Comparison of ENCODE assay signal across 9 cellular contexts in the genomic region with DNA sequence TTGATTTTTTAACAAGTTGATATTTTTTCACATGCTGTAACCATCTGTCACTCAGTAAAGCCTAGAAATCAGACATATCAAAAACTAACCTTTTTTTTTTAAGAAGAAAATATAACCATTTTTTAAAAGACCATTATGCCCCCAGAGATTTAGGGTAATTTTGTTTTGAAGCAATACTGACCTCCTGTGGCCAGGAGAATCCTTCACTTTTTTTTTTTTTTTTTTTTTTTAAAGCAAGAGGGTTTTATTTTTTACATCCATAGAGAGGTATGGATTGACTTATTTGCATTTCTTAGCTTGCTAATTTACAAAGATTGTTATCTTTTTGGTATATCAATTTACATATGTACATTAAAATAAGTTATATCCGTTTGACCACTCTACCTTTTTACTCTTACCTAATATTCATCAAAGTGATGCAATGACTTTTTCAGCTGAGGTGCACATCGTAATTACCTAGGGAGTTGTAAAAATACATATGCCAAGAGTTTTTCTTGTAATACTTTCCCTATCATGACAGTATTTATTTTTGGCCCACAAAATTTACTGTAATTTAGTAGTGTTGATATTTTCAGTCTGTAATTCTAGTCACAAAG.
DNase-seq lines count a peak whose midpoint lies in the region; ATAC-seq and TF ChIP-seq lines count a peak whose summit lies in the region.
"Had no signal": no experiment of that assay in that cellular context is flagged by ENCODE, and none has a peak within 500 bp of the region (broad histone marks: within the 10 kb centered on the region; RNA-seq: fewer than 3 reads in every experiment).

No MANE protein-coding gene starts in this region.

- no peak for TF ChIP-seq POLR2A in suprapubic skin (IDR thresholded peaks at IDR 0.05)

- TF ChIP-seq EP300 in suprapubic skin (IDR thresholded peaks at IDR 0.05): no peak

- no peak overlapping the region for H3K4me3 ChIP-seq in AG04450 (ENCODE audit: low read depth, low read length)
- H3K4me3 ChIP-seq in suprapubic skin: no peak overlapping the region

- no peaks in the 10 kb centered on the region for H3K27me3 ChIP-seq in AG04450 (ENCODE audit: control insufficient read depth, insufficient read depth, low read length)
- H3K27me3 ChIP-seq in suprapubic skin: no peaks in the 10 kb centered on the region

- H3K27ac ChIP-seq in AG04450 (ENCODE audit: low read depth, low read length): no peak overlapping the region
- H3K27ac ChIP-seq in RWPE1: no peak overlapping the region
- no peak overlapping the region for H3K27ac ChIP-seq in suprapubic skin

- ATAC-seq in HG03439 (IDR thresholded peaks at IDR 0.05; ENCODE audit: unreplicated experiment): no peak

- 39% methylated on average over 2 of the region's 2 CpGs for WGBS in suprapubic skin

- H3K36me3 ChIP-seq in suprapubic skin: no peaks in the 10 kb centered on the region

- DNase-seq in AG04450 (ENCODE audit: low read depth, low spot score) (no peak), RWPE1 (ENCODE audit: low spot score) (peak; percentile 16), fibroblast of the conjunctiva (ENCODE audit: low read depth) (peak; percentile 9), DMS153 treated with DMSO at 0.1 percent for 48 hours (lab: John Stamatoyannopoulos, UW; ENCODE audit: unreplicated experiment) (no peak), suprapubic skin (ENCODE audit: low spot score in 2 of 2) (no peak), H4 (ENCODE audit: low spot score) (no peak)
- DNase-seq: stimulated activated CD4-positive, alpha-beta T cell treated with anti-CD3 and anti-CD28 coated beads, Interleukin-12 subunit alpha, Interleukin-12 subunit beta, amount 100 ng/mL, for 4 hours had no signal

- CTCF ChIA-PET in AG04450 (lab: Charles Lee): interaction anchor here (0.6 to 11.6 kb wide), 33 partner anchors 9 to 1709 kb away, joined by 3 to 296 read pairs (median 4); no protein-coding TSS in a partner anchor
- CTCF ChIA-PET in RWPE1 (lab: Yijun Ruan, JAX): interaction anchor here (0.6 kb wide), 2 partner anchors 33 to 201 kb away, joined by 3 to 8 read pairs; no protein-coding TSS in a partner anchor

- POLR2A ChIA-PET in AG04450 (lab: Yijun Ruan, JAX) (interaction anchor here (0.6 kb wide), 1 partner anchor 339 kb away, joined by 4 read pairs; no protein-coding TSS in a partner anchor), RWPE1 (lab: Yijun Ruan, JAX; ENCODE audit: low non-redundant PET) (no interaction called here)

- no peaks in the 10 kb centered on the region for H3K9me3 ChIP-seq in AG04450 (ENCODE audit: control insufficient read depth, insufficient read depth, low read length)
- no peaks in the 10 kb centered on the region for H3K9me3 ChIP-seq in suprapubic skin

- TF ChIP-seq CTCF in AG04450 (IDR thresholded peaks at IDR 0.05; ENCODE audit: low read depth, low read length): peak; percentile 66
- peak; percentile 39 for TF ChIP-seq CTCF in GM12873 (IDR thresholded peaks at IDR 0.05; ENCODE audit: insufficient read depth, low read depth, low read length, missing control alignments)
- peak; percentile 76 for TF ChIP-seq CTCF in RWPE1 (conservative IDR thresholded peaks at IDR 0.05; ENCODE audit: low read depth)
- TF ChIP-seq CTCF in suprapubic skin (IDR thresholded peaks at IDR 0.05): no peak

- no peaks in the 10 kb centered on the region for H3K4me1 ChIP-seq in suprapubic skin

Comparison
In these comparisons a context has a peak if more than half of its experiments do, and no peak if none do; other contexts are left out.
1. DNase-seq: peak in RWPE1 (single experiment) and fibroblast of the conjunctiva (single experiment); none in AG04450 (single experiment), DMS153 treated with DMSO at 0.1 percent for 48 hours (single experiment), suprapubic skin (0 of 2) and H4 (single experiment).
2. CTCF ChIP-seq: peak in AG04450 (single experiment), GM12873 (single experiment) and RWPE1 (single experiment); none in suprapubic skin (0 of 2).